ENCODE assay signal across 8 cellular contexts in the genomic region with DNA sequence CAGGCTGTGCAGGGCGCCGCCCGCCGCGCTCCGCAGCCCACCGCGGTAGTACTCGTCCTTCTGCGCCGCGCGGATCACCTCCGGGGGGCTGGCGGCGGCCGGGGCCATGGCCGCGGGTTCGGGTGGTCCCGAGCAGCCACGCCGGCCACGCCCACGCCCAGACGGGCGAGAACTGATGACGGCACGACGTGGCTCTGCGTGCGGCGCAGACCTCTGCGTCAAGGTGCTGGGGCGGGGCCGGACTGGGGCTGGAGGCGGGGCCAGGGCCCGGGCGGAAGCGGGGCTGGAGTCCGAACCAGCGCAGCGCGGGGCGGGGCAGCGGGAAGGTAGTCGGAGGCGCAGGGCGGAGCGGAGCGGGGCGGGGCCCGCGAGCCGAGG. TPM values are rescaled to one million over a fixed set of nuclear protein-coding genes. Genes with fewer than 3 reads are reported as not detected.
DNase-seq lines count a peak whose midpoint lies in the region; ATAC-seq and TF ChIP-seq lines count a peak whose summit lies in the region.

A gene (minus strand): TSS at position 170 of the 378 bp plus-strand sequence. CDS start 62 bp downstream, at position 108.

- no peaks in the 10 kb centered on the region for H3K4me1 ChIP-seq in H9 (ENCODE audit: insufficient read depth, low read length)

- peak within 1 kb of the TSS; percentile 68 for H3K4me2 ChIP-seq in H9 (ENCODE audit: insufficient read depth, insufficient read length, low read length)

- peak; percentile 96 for DNase-seq in ELR (ENCODE audit: low read depth)
- peak; percentile 97 for DNase-seq in H9
- peak; percentile 92 for DNase-seq in M059J (ENCODE audit: low read depth)
- peak; percentile 70 for DNase-seq in SHP77 treated with DMSO at 0.1 percent for 48 hours (lab: John Stamatoyannopoulos, UW)
- peak; percentile 100 for DNase-seq in activated effector memory CD4-positive, alpha-beta T cell treated with anti-CD3 and anti-CD28 coated beads, Interleukin-2, amount 50 U/mL, for 16 hours
- peak; percentile 89 for DNase-seq in fibroblast of the aortic adventitia (ENCODE audit: low read depth)
- peak; percentile 100 for DNase-seq in stimulated activated naive CD8-positive, alpha-beta T cell treated with anti-CD3 and anti-CD28 coated beads, Interleukin-15, Interleukin-2, amounts not matched to agents 100 U/mL and 50 U/mL, for 24 hours

- H3K9me3 ChIP-seq in H9 (ENCODE audit: control insufficient read depth, low read depth, low read length) = no peaks in the 10 kb centered on the region

- peak within 1 kb of the TSS; percentile 65 to 92 (median 70); a peak in 3 of 7 replicates for H3K27ac Mint-ChIP-seq in H9
- H3K27ac Mint-ChIP-seq in nephron = peak within 1 kb of the TSS in 2 of 3 experiments; percentile 71

- H3K14ac ChIP-seq in H9 (ENCODE audit: insufficient read depth, low read length) = peak within 1 kb of the TSS; percentile 83

- no peak within 1 kb of the TSS for H3K4ac ChIP-seq in H9 (ENCODE audit: low read depth, low read length)

- H2BK120ac ChIP-seq in H9 (ENCODE audit: low read depth, low read length, poor library complexity, severe bottlenecking) = no peak within 1 kb of the TSS

- no peaks in the 10 kb centered on the region for H3K79me2 ChIP-seq in H9 (ENCODE audit: insufficient read depth, low read length)

- H4K8ac ChIP-seq in H9 (replicated peaks; ENCODE audit: insufficient read length, low read depth, low read length) = no peak within 1 kb of the TSS

- H2BK12ac ChIP-seq in H9 (ENCODE audit: insufficient read length, low read depth, low read length) = no peak within 1 kb of the TSS

- H3K23me2 ChIP-seq in H9 (ENCODE audit: insufficient read length, low read depth, low read length, poor library complexity, severe bottlenecking) = peaks cover 15% of the 10 kb centered on the region

- H3K79me1 ChIP-seq in H9 (ENCODE audit: insufficient read depth, low read depth, low read length, poor library complexity, severe bottlenecking) = no peaks in the 10 kb centered on the region

- H3K27ac ChIP-seq in H9 (ENCODE audit: insufficient read length, low read depth, low read length) = no peak within 1 kb of the TSS

- H3K27me3 Mint-ChIP-seq in H9 (ENCODE audit: low read depth) (peaks cover 13% of the 10 kb centered on the region), nephron (ENCODE audit: low read depth) (peaks cover 18% of the 10 kb centered on the region)

- no peak within 1 kb of the TSS for H2BK5ac ChIP-seq in H9 (ENCODE audit: insufficient read length, low read length)

- TF ChIP-seq CTCF in H9 (conservative IDR thresholded peaks at IDR 0.05) (no peak), fibroblast of the aortic adventitia (IDR thresholded peaks at IDR 0.05; ENCODE audit: insufficient read depth, low read length) (no peak), nephron (IDR thresholded peaks at IDR 0.05; ENCODE audit: unreplicated experiment in 3 of 3) (no peak)

- H3K27me3 ChIP-seq in H9 (ENCODE audit: insufficient read depth, low read length) = no peaks in the 10 kb centered on the region

- WGBS in H9 (ENCODE audit: extremely low coverage, insufficient read length, low lambda C conversion rate) = no CpG with 5 or more reads among the region's 55 CpGs

- H2AFZ ChIP-seq in H9 (ENCODE audit: low read length) = no peak within 1 kb of the TSS

- H3K18ac ChIP-seq in H9 (ENCODE audit: insufficient read length, low read depth, low read length) = peak within 1 kb of the TSS; percentile 54

- no peaks in the 10 kb centered on the region for H4K20me1 ChIP-seq in H9 (ENCODE audit: control insufficient read depth, insufficient read depth, insufficient read length)

- H3K4me1 Mint-ChIP-seq in H9 (peaks cover 20 to 27% of the 10 kb centered on the region in 2 experiments), nephron (peaks cover 8% of the 10 kb centered on the region)

- ATAC-seq in stimulated activated naive CD8-positive, alpha-beta T cell treated with anti-CD3 and anti-CD28 coated beads, Interleukin-15, Interleukin-2, amounts not matched to agents 100 U/mL and 50 U/mL, for 24 hours = peak; percentile 90

- H3K56ac ChIP-seq in H9 (ENCODE audit: insufficient read length, low read depth, low read length) = no peak within 1 kb of the TSS

- H3K23ac ChIP-seq in H9 (ENCODE audit: insufficient read length, low read depth, low read length) = no peak within 1 kb of the TSS

- H3K4me3 Mint-ChIP-seq in H9 = peak within 1 kb of the TSS; percentile 83 to 91
- H3K4me3 Mint-ChIP-seq in nephron = peak within 1 kb of the TSS; percentile 89 to 90 (median 90)

- no peak within 1 kb of the TSS for H4K5ac ChIP-seq in H9 (ENCODE audit: insufficient read length, low read depth, low read length)

- peak within 1 kb of the TSS; percentile 90 for H3K4me3 ChIP-seq in fibroblast of the aortic adventitia (ENCODE audit: low read depth, low read length)

- H2AK5ac ChIP-seq in H9 (ENCODE audit: insufficient read length, low read length) = no peak within 1 kb of the TSS

- no peak within 1 kb of the TSS for H4K91ac ChIP-seq in H9 (ENCODE audit: insufficient read length, low read depth, low read length)

- H3K36me3 Mint-ChIP-seq in H9 (ENCODE audit: insufficient read depth in 1 of 3, low read depth in 3 of 3) (peaks cover 11 to 23% (median 22%) of the 10 kb centered on the region in 3 experiments; a peak in 6 of 7 replicates), nephron (ENCODE audit: low read depth) (peaks cover 12% of the 10 kb centered on the region)

- no peak within 1 kb of the TSS for H3T11ph ChIP-seq in H9 (ENCODE audit: low read length)

- H3K9me3 Mint-ChIP-seq in H9 (no peaks in the 10 kb centered on the region), nephron (no peaks in the 10 kb centered on the region)

- H2BK20ac ChIP-seq in H9 (ENCODE audit: low read depth, low read length, poor library complexity, severe bottlenecking) = no peak within 1 kb of the TSS

- H2BK15ac ChIP-seq in H9 (ENCODE audit: low read depth, low read length) = no peak within 1 kb of the TSS

- H3K9ac ChIP-seq in H9 (ENCODE audit: extremely low read depth, insufficient read length, low read length) = peak within 1 kb of the TSS; percentile 57

RNA-seq across cellular contexts. Expression of the gene that starts here (rescaled TPM):
- total RNA-seq in H9 (2021) (33.6 and 34.4 TPM in 2 replicates), fibroblast of the aortic adventitia (ENCODE audit: low replicate concordance) (12.8 and 24.9 TPM in 2 replicates)
- 18.8 and 31.2 TPM in 2 replicates for total RNA-seq in M059J (2014; rRNA removed; shearing (Covaris generic))
